In the genomic region with DNA sequence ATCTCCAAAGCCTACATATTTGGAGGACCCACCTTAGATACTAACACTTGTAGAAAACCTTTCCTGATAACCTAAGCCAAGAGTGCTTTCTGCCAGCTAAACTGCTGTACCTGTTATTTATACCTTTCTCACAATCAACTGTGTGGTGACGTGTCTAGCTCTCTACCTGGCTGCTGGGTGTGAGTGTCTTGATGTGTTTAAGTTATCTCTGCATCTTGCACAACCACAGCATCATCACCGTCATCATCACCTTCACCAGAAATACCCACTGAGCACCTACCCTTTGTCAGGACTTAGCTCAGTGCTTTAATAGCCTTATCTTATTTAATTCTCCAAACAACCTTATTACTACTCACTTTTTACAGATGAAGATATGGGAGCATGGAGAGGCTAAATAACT, we compare ENCODE assay signal across 26 cellular contexts.
"Had no signal": no experiment of that assay in that cellular context is flagged by ENCODE, and none has a peak within 500 bp of the region (broad histone marks: within the 10 kb centered on the region; RNA-seq: fewer than 3 reads in every experiment).

No MANE protein-coding gene starts in this region.

- H3K4me1 ChIP-seq: colonic mucosa, foreskin keratinocyte, gastroesophageal sphincter had no signal

- H3K27me3 ChIP-seq: colonic mucosa, esophagus squamous epithelium, gastrocnemius medialis, gastroesophageal sphincter had no signal

- FAIRE-seq: colon, endometrium, frontal cortex had no signal

- ATAC-seq: effector memory CD8-positive, alpha-beta T cell; esophagus mucosa; foreskin keratinocyte; gastrocnemius medialis; gastroesophageal sphincter; heart left ventricle; heart right ventricle had no signal

- H3K4me3 ChIP-seq: colonic mucosa, coronary artery, dorsolateral prefrontal cortex, esophagus squamous epithelium, gastrocnemius medialis, gastroesophageal sphincter, heart left ventricle, heart right ventricle had no signal

- H3K36me3 ChIP-seq: colonic mucosa, esophagus squamous epithelium, gastrocnemius medialis, gastroesophageal sphincter, heart left ventricle, heart right ventricle had no signal

- DNase-seq: colonic mucosa; cortex of kidney; dermis blood vessel endothelial cell; dorsolateral prefrontal cortex; effector CD4-positive, alpha-beta T cell; effector CD8-positive, alpha-beta T cell; effector memory CD4-positive, alpha-beta T cell; effector memory CD8-positive, alpha-beta T cell; endodermal cell; erythroblast; esophagus squamous epithelium; foreskin fibroblast; foreskin keratinocyte; foreskin melanocyte; gastrocnemius medialis; glutamatergic neuron; head of caudate nucleus; heart left ventricle; heart right ventricle had no signal

- H3K9me3 ChIP-seq: colonic mucosa, esophagus squamous epithelium, gastrocnemius medialis, gastroesophageal sphincter, heart left ventricle had no signal

- H3K27ac ChIP-seq: colonic mucosa, coronary artery, dorsolateral prefrontal cortex, epithelial cell of prostate, esophagus squamous epithelium, foreskin keratinocyte, gastrocnemius medialis, gastroesophageal sphincter, heart left ventricle, heart right ventricle had no signal
